In the genomic region with DNA sequence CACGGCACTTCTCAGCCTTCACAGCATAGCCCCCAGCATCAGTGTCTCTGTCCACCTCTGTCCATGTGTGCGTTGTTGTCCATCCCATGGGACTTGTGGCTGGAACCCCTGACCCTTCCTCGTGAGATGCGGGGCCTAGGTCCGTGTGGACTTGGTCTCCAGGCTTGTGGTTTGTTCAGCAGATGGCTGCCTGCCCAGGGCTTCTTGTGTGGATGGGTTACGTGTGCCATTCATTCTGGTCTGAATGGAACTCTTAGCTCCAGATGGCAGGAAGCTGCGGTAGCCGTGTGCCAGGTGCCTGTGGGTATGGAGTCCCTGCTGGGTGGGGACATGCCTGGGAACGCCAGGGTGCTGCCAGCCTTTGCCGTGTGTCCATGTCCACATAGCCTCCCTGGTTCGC, we compare ENCODE assay signal across 14 cellular contexts. TPM values are rescaled to one million over a fixed set of nuclear protein-coding genes. Genes with fewer than 3 reads are reported as not detected.
DNase-seq lines count a peak whose midpoint lies in the region; ATAC-seq and TF ChIP-seq lines count a peak whose summit lies in the region.
"Had no signal": no experiment of that assay in that cellular context is flagged by ENCODE, and none has a peak within 500 bp of the region (broad histone marks: within the 10 kb centered on the region; RNA-seq: fewer than 3 reads in every experiment).

No MANE protein-coding gene starts in this region.

- H3K36me3 Mint-ChIP-seq in CD4-positive, alpha-beta memory T cell: peaks cover 0 to 26% of the 10 kb centered on the region in 2 donors

- H3K27ac Mint-ChIP-seq in CD4-positive, alpha-beta memory T cell: peak overlapping the region; percentile 73 to 94 (median 87)

- peaks cover 57% of the 10 kb centered on the region for H3K4me1 ChIP-seq in CD4-positive, alpha-beta memory T cell (ENCODE audit: insufficient read depth, low read length)
- peaks cover 0 to 20% of the 10 kb centered on the region in 2 donors for H3K4me1 ChIP-seq in lung (ENCODE audit: control insufficient read depth in 2 of 2, insufficient read depth in 2 of 2, low read length in 2 of 2)

- intact Hi-C loops in CD4-positive, alpha-beta memory T cell (cut with micrococcal nuclease): no loop called here

- H3K4me3 ChIP-seq in CD4-positive, alpha-beta memory T cell (ENCODE audit: low read length in 2 of 2): no peak overlapping the region
- H3K4me3 ChIP-seq in lung: no peak overlapping the region
- H3K4me3 ChIP-seq in brain microvascular endothelial cell (ENCODE audit: low read depth, low read length): no peak overlapping the region
- H3K4me3 ChIP-seq: gastrocnemius medialis, left ventricle myocardium inferior, psoas muscle, transverse colon had no signal

- peaks cover 18 to 73% (median 35%) of the 10 kb centered on the region in 4 donors for H3K4me1 Mint-ChIP-seq in CD4-positive, alpha-beta memory T cell

- in situ Hi-C loops in brain microvascular endothelial cell (cut with HindIII; ENCODE audit: low pct_ligation_motif_present, low sequenced_read_pairs): no loop called here

- TF ChIP-seq CTCF in lung (IDR thresholded peaks at IDR 0.05; ENCODE audit: control extremely low read depth, extremely low read depth): no peak
- TF ChIP-seq CTCF in brain microvascular endothelial cell (IDR thresholded peaks at IDR 0.05; ENCODE audit: low read depth, low read length, missing control alignments): no peak

- POLR2A ChIA-PET in CD4-positive, alpha-beta memory T cell (lab: Charles Lee; ENCODE audit: partially characterized antibody): interaction anchor here (1.2 to 1.8 kb wide), 4 partner anchors 10 to 39 kb away, joined by 3 to 10 read pairs (median 4); a partner anchor contains a TSS

- whole genome bisulfite sequencing in lung, 2 donors: 37 to 47% methylated on average over 11 of the region's 11 CpGs

- no peak overlapping the region for H3K4me3 Mint-ChIP-seq in CD4-positive, alpha-beta memory T cell

- DNase-seq in CD4-positive, alpha-beta memory T cell: no peak
- peak; percentile 94 for DNase-seq in NCI-H1092 (lab: John Stamatoyannopoulos, UW)
- peak; percentile 56 for DNase-seq in lung (ENCODE audit: low spot score)
- DNase-seq in islet precursor cell: no peak
- no peak for DNase-seq in brain microvascular endothelial cell
- DNase-seq in ecto neural progenitor cell (ENCODE audit: low spot score): no peak
- DNase-seq in NCI-H446 treated with DMSO at 0.1 percent for 48 hours (lab: John Stamatoyannopoulos, UW): no peak
- DNase-seq: activated T-cell treated with anti-CD3 and anti-CD28 coated beads, Interleukin-2, amount 50 U/mL, for 72 hours; cortex of kidney; gastrocnemius medialis; left ventricle myocardium inferior; psoas muscle; transverse colon had no signal

- no peak for ATAC-seq in lung (ENCODE audit: insufficient read depth, low FRiP score)
- ATAC-seq: activated T-cell treated with anti-CD3 and anti-CD28 coated beads, Interleukin-2, amount 50 U/mL, for 72 hours; gastrocnemius medialis had no signal

- peaks cover 6% of the 10 kb centered on the region for H3K36me3 ChIP-seq in CD4-positive, alpha-beta memory T cell (ENCODE audit: insufficient read depth, low read length)
- H3K36me3 ChIP-seq in lung (ENCODE audit: control insufficient read depth in 2 of 2, insufficient read depth in 2 of 2, low read length in 2 of 2) (peaks cover 0 to 46% of the 10 kb centered on the region in 2 donors), brain microvascular endothelial cell (replicated peaks) (peaks cover 38% of the 10 kb centered on the region)

- no peaks in the 10 kb centered on the region for H3K9me3 Mint-ChIP-seq in CD4-positive, alpha-beta memory T cell
- H3K9me3 Mint-ChIP-seq: activated T-cell treated with anti-CD3 and anti-CD28 coated beads, Interleukin-2, amount 50 U/mL, for 72 hours had no signal

- no peaks in the 10 kb centered on the region for H3K27me3 ChIP-seq in CD4-positive, alpha-beta memory T cell (ENCODE audit: insufficient read depth, low read length)
- H3K27me3 ChIP-seq in lung (ENCODE audit: control insufficient read depth, insufficient read depth) (no peaks in the 10 kb centered on the region), brain microvascular endothelial cell (replicated peaks) (no peaks in the 10 kb centered on the region)
- H3K27me3 ChIP-seq: gastrocnemius medialis, transverse colon had no signal

- H3K27me3 Mint-ChIP-seq in CD4-positive, alpha-beta memory T cell: no peaks in the 10 kb centered on the region

- CTCF ChIA-PET in CD4-positive, alpha-beta memory T cell (lab: Charles Lee; ENCODE audit: partially characterized antibody): interaction anchor here (3.3 kb wide), 1 partner anchor 37 kb away, joined by 7 read pairs; a partner anchor contains a TSS

- peak overlapping the region; percentile 49 for H3K27ac ChIP-seq in CD4-positive, alpha-beta memory T cell (ENCODE audit: low read depth, low read length)
- H3K27ac ChIP-seq in angular gyrus (ENCODE audit: low read depth, low read length) (peak overlapping the region; percentile 17), lung (ENCODE audit: low read depth in 1 of 2, low read length in 1 of 2) (peak overlapping the region in 1 of 2 donors; percentile 83), brain microvascular endothelial cell (no peak overlapping the region)
- H3K27ac ChIP-seq: gastrocnemius medialis, psoas muscle, transverse colon had no signal

- no peaks in the 10 kb centered on the region for H3K9me3 ChIP-seq in CD4-positive, alpha-beta memory T cell (ENCODE audit: control insufficient read depth in 1 of 2, low read length in 2 of 2)
- no peaks in the 10 kb centered on the region for H3K9me3 ChIP-seq in lung (ENCODE audit: control insufficient read depth in 2 of 2, insufficient read depth in 1 of 2, low read length in 1 of 2)
- H3K9me3 ChIP-seq: gastrocnemius medialis, left ventricle myocardium inferior, psoas muscle, transverse colon had no signal

RNA-seq across cellular contexts. Expression of a gene that starts 31.7 kb away (rescaled TPM):
- 10 to 100 TPM; 52.4 to 53.7 TPM for total RNA-seq in CD4-positive, alpha-beta memory T cell
- 100 to 1,000 TPM in 1 of 2 donors, 10 to 100 TPM in 1; 80.1 to 125 TPM for polyA plus RNA-seq in CD4-positive, alpha-beta memory T cell
- 10 to 100 TPM; 34.7 to 41.3 TPM for total RNA-seq in lung
- 10 to 100 TPM; 27.8 to 29.8 TPM for polyA plus RNA-seq in lung

RNA-seq across cellular contexts. Expression of a gene that starts 37.0 kb away (rescaled TPM):
- total RNA-seq in CD4-positive, alpha-beta memory T cell: 10 to 100 TPM; 62.2 to 64.1 TPM
- 1 to 10 TPM; 1.2 to 7.7 TPM for polyA plus RNA-seq in CD4-positive, alpha-beta memory T cell
- 100 to 1,000 TPM in 1 of 2 donors, 10 to 100 TPM in 1; 55.7 to 112 TPM for total RNA-seq in lung
- 10 to 100 TPM; 29.5 to 38.2 TPM for polyA plus RNA-seq in lung

RNA-seq across cellular contexts. Expression of a gene that starts 47.0 kb away (rescaled TPM):
- 10 to 100 TPM; 30.1 to 41.0 TPM for total RNA-seq in CD4-positive, alpha-beta memory T cell
- polyA plus RNA-seq in CD4-positive, alpha-beta memory T cell: 1 to 10 TPM; 2.4 to 4.8 TPM
- total RNA-seq in lung: 10 to 100 TPM in 1 of 2 donors, 1 to 10 TPM in 1; 6.6 to 38.5 TPM
- 10 to 100 TPM; 20.2 to 43.2 TPM for polyA plus RNA-seq in lung

Comparison
In these comparisons a context has a peak if more than half of its experiments do, and no peak if none do; other contexts are left out.
1. DNase-seq: peak in NCI-H1092 (single experiment) and lung (single experiment); none in CD4-positive, alpha-beta memory T cell (0 of 5), islet precursor cell (single experiment), brain microvascular endothelial cell (single experiment), ecto neural progenitor cell (single experiment) and NCI-H446 treated with DMSO at 0.1 percent for 48 hours (single experiment).